17 cellular contexts compared by ENCODE assay signal in genomic region chr4:2069986-2070385, GRCh38. TPM values are rescaled to one million over a fixed set of nuclear protein-coding genes. Genes with fewer than 3 reads are reported as not detected.
"Had no signal": no experiment of that assay in that cellular context is flagged by ENCODE, and none has a peak within 500 bp of the region (broad histone marks: within the 10 kb centered on the region; RNA-seq: fewer than 3 reads in every experiment).

No MANE protein-coding gene starts in this region.

- H3K4me1 ChIP-seq: ascending aorta, breast epithelium had no signal

- H3K9me3 Mint-ChIP-seq: activated CD4-positive, alpha-beta T cell treated with anti-CD3 and anti-CD28 coated beads, Interleukin-2, amount 10 ng/mL, durations not matched to agents 24 days and 14 days; activated CD8-positive, alpha-beta T cell treated with anti-CD3 and anti-CD28 coated beads for 36 hours; activated T-cell treated with anti-CD3 and anti-CD28 coated beads, Interleukin-2, amount 50 U/mL, for 4 hours; dendritic cell treated with granulocyte-macrophage colony-stimulating factor and Interleukin-4, amounts not matched to agents 40 ng/mL and 50 ng/mL, for 4 days; effector memory CD8-positive, alpha-beta T cell; neural progenitor cell had no signal

- H2AFZ ChIP-seq: neural progenitor cell had no signal

- H3K27ac Mint-ChIP-seq: activated CD4-positive, alpha-beta T cell treated with anti-CD3 and anti-CD28 coated beads, Interleukin-2, amount 10 ng/mL, durations not matched to agents 24 days and 14 days; activated CD8-positive, alpha-beta T cell treated with anti-CD3 and anti-CD28 coated beads for 36 hours; activated naive CD4-positive, alpha-beta T cell treated with anti-CD3 and anti-CD28 coated beads, Interleukin-2, amount 10 ng/mL, durations not matched to agents 7 days and 5 days; dendritic cell treated with granulocyte-macrophage colony-stimulating factor and Interleukin-4, amounts not matched to agents 40 ng/mL and 50 ng/mL, for 4 days; effector memory CD8-positive, alpha-beta T cell; neural progenitor cell had no signal

- H3K27me3 ChIP-seq: ascending aorta, neural progenitor cell, ovary had no signal

- DNase-seq: activated CD4-positive, alpha-beta T cell treated with anti-CD3 and anti-CD28 coated beads, Interleukin-2, amount 10 ng/mL, durations not matched to agents 24 days and 14 days; activated CD4-positive, CD25-positive, alpha-beta regulatory T cell; activated CD8-positive, alpha-beta T cell treated with anti-CD3 and anti-CD28 coated beads for 36 hours; activated T-cell treated with anti-CD3 and anti-CD28 coated beads, Interleukin-2, amount 50 U/mL, for 4 hours; effector memory CD8-positive, alpha-beta T cell; hippocampal formation; mammary epithelial cell; midbrain; stimulated activated naive CD4-positive, alpha-beta T cell treated with Interleukin-2 at 50 U/mL for 16 hours had no signal

- H3K4me3 Mint-ChIP-seq: activated CD4-positive, alpha-beta T cell treated with anti-CD3 and anti-CD28 coated beads, Interleukin-2, amount 10 ng/mL, durations not matched to agents 24 days and 14 days; activated CD8-positive, alpha-beta T cell treated with anti-CD3 and anti-CD28 coated beads for 36 hours; activated naive CD4-positive, alpha-beta T cell treated with anti-CD3 and anti-CD28 coated beads, Interleukin-2, amount 10 ng/mL, durations not matched to agents 7 days and 5 days; activated T-cell treated with anti-CD3 and anti-CD28 coated beads, Interleukin-2, amount 50 U/mL, for 4 hours; dendritic cell treated with granulocyte-macrophage colony-stimulating factor and Interleukin-4, amounts not matched to agents 40 ng/mL and 50 ng/mL, for 4 days; effector memory CD8-positive, alpha-beta T cell; neural progenitor cell had no signal

- H3K4me3 ChIP-seq: ascending aorta, breast epithelium, neural progenitor cell, ovary, tibial nerve had no signal

- H3K27me3 Mint-ChIP-seq: activated CD4-positive, alpha-beta T cell treated with anti-CD3 and anti-CD28 coated beads, Interleukin-2, amount 10 ng/mL, durations not matched to agents 24 days and 14 days; activated CD8-positive, alpha-beta T cell treated with anti-CD3 and anti-CD28 coated beads for 36 hours; activated naive CD4-positive, alpha-beta T cell treated with anti-CD3 and anti-CD28 coated beads, Interleukin-2, amount 10 ng/mL, durations not matched to agents 7 days and 5 days had no signal

- H3K36me3 Mint-ChIP-seq: activated naive CD4-positive, alpha-beta T cell treated with anti-CD3 and anti-CD28 coated beads, Interleukin-2, amount 10 ng/mL, durations not matched to agents 7 days and 5 days had no signal

- ATAC-seq: activated CD8-positive, alpha-beta T cell treated with anti-CD3 and anti-CD28 coated beads for 36 hours; activated T-cell treated with anti-CD3 and anti-CD28 coated beads, Interleukin-2, amount 50 U/mL, for 4 hours; effector memory CD8-positive, alpha-beta T cell; sciatic nerve had no signal

- H3K36me3 ChIP-seq: ascending aorta, breast epithelium, neural progenitor cell, ovary, tibial nerve had no signal

- H3K4me2 ChIP-seq: neural progenitor cell had no signal

- H3K27ac ChIP-seq: ascending aorta, breast epithelium, neural progenitor cell, ovary, tibial nerve had no signal

- H3K9me3 ChIP-seq: ascending aorta, breast epithelium, ovary, tibial nerve had no signal

- H3K4me1 Mint-ChIP-seq: activated CD4-positive, alpha-beta T cell treated with anti-CD3 and anti-CD28 coated beads, Interleukin-2, amount 10 ng/mL, durations not matched to agents 24 days and 14 days; activated naive CD4-positive, alpha-beta T cell treated with anti-CD3 and anti-CD28 coated beads, Interleukin-2, amount 10 ng/mL, durations not matched to agents 7 days and 5 days had no signal

RNA-seq across cellular contexts. Expression of gene NAT8L, which starts 10.9 kb away (rescaled TPM):
- total RNA-seq: ascending aorta had no signal
